Comparison of ENCODE assay signal across 18 cellular contexts in the genomic region with DNA sequence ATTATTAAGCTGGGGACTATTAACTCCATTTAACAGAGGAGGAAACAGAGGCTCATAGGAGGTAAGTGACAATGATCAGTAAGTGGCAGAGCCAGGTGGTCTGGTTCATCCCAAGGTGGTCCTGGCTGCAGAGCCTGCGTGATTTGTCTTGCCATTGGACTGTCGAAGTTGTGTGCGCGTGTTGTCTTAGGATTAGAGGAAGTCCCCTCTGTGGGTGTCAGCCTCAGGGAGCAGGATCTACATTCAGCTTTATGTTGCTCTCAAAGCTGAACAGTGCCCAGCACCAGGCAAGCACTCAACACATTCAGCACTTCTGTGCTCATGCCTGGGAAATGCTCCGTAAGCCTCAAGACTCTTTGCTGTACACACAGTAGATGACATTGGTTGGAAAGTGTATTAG.
DNase-seq lines count a peak whose midpoint lies in the region; ATAC-seq, FAIRE-seq and TF ChIP-seq lines count a peak whose summit lies in the region.
"Had no signal": no experiment of that assay in that cellular context is flagged by ENCODE, and none has a peak within 500 bp of the region (broad histone marks: within the 10 kb centered on the region; RNA-seq: fewer than 3 reads in every experiment).

No MANE protein-coding gene starts in this region.

- no peaks in the 10 kb centered on the region for H3F3A ChIP-seq in smooth muscle cell (ENCODE audit: low read depth)

- H3K27ac ChIP-seq in breast epithelium (no peak overlapping the region), keratinocyte (ENCODE audit: control insufficient read depth, insufficient read depth, low read length) (peak overlapping the region; percentile 44), smooth muscle cell (ENCODE audit: low read depth) (no peak overlapping the region)
- H3K27ac ChIP-seq: 22Rv1 had no signal

- H3K9me1 ChIP-seq in keratinocyte (ENCODE audit: control insufficient read depth, extremely low read depth, insufficient read depth, low read length): no peaks in the 10 kb centered on the region

- CTCF ChIA-PET in MCF 10A (lab: Yijun Ruan, JAX): interaction anchor here (0.6 kb wide), 1 partner anchor 18 kb away, joined by 4 read pairs; no protein-coding TSS in a partner anchor

- no peaks in the 10 kb centered on the region for H3K36me3 ChIP-seq in breast epithelium
- H3K36me3 ChIP-seq in keratinocyte (ENCODE audit: control insufficient read depth in 2 of 2, extremely low read depth in 1 of 2, insufficient read depth in 2 of 2, low read length in 2 of 2): no peaks in the 10 kb centered on the region
- H3K36me3 ChIP-seq in smooth muscle cell (ENCODE audit: low read depth): no peaks in the 10 kb centered on the region

- DNase-seq in MCF 10A (ENCODE audit: unreplicated experiment): no peak
- no peak for DNase-seq in breast epithelium (ENCODE audit: low spot score in 2 of 2)
- DNase-seq in ecto neural progenitor cell (ENCODE audit: low spot score): peak; percentile 23
- DNase-seq in keratinocyte (ENCODE audit: low read depth, low spot score): no peak
- DNase-seq in NCI-H226: no peak
- DNase-seq in NCI-H526 treated with DMSO at 0.1 percent for 48 hours (lab: John Stamatoyannopoulos, UW): no peak
- DNase-seq in smooth muscle cell (lab: John Stamatoyannopoulos, UW; ENCODE audit: unreplicated experiment): no peak
- DNase-seq: CD8-positive, alpha-beta T cell; COR-L47; DMS153; GF-D8; HCEC 1CT; HFFc6 had no signal

- H3K27ac Mint-ChIP-seq in MCF 10A (ENCODE audit: low read depth, unreplicated experiment): no peak overlapping the region
- H3K27ac Mint-ChIP-seq: CD14-positive monocyte; CD8-positive, alpha-beta T cell; HFFc6 had no signal

- ATAC-seq in activated CD4-positive, CD25-positive, alpha-beta regulatory T cell treated with anti-CD3 and anti-CD28 coated beads, Interleukin-2, amount 50 U/mL, for 24 hours: no peak
- ATAC-seq: CD8-positive, alpha-beta T cell had no signal

- no peak overlapping the region for H3K9ac ChIP-seq in keratinocyte (ENCODE audit: control insufficient read depth, extremely low read depth, insufficient read depth, low read length)
- no peak overlapping the region for H3K9ac ChIP-seq in smooth muscle cell (ENCODE audit: low read depth)

- WGBS in smooth muscle cell (ENCODE audit: low lambda C conversion rate): 84% methylated on average over 5 of the region's 5 CpGs

- POLR2A ChIA-PET in MCF 10A (lab: Yijun Ruan, JAX): no interaction called here

- H3K9me3 Mint-ChIP-seq in MCF 10A (ENCODE audit: unreplicated experiment): no peaks in the 10 kb centered on the region
- H3K9me3 Mint-ChIP-seq: CD8-positive, alpha-beta T cell; HFFc6 had no signal

- intact Hi-C loops in MCF 10A (cut with micrococcal nuclease) (no loop called here), breast epithelium (cut with DNase I; ENCODE audit: low total_unique reads) (no loop called here)

- H3K27me3 ChIP-seq in breast epithelium (no peaks in the 10 kb centered on the region), keratinocyte (ENCODE audit: control insufficient read depth, extremely low read depth, insufficient read depth, low read length) (no peaks in the 10 kb centered on the region), smooth muscle cell (ENCODE audit: low read depth) (no peaks in the 10 kb centered on the region)

- H3K4me1 ChIP-seq in breast epithelium (no peaks in the 10 kb centered on the region), keratinocyte (ENCODE audit: control insufficient read depth, extremely low read depth, insufficient read depth, low read length) (peaks cover 6% of the 10 kb centered on the region), smooth muscle cell (ENCODE audit: low read depth) (no peaks in the 10 kb centered on the region)

- TF ChIP-seq CTCF in MCF 10A (IDR thresholded peaks at IDR 0.05; ENCODE audit: unreplicated experiment): no peak
- no peak for TF ChIP-seq CTCF in breast epithelium (IDR thresholded peaks at IDR 0.05)
- TF ChIP-seq CTCF in keratinocyte (optimal IDR thresholded peaks at IDR 0.05 in 1 of 3, IDR thresholded peaks at IDR 0.05 in 1 of 3, conservative IDR thresholded peaks at IDR 0.05 in 1 of 3; ENCODE audit: extremely low read depth in 1 of 3, insufficient read depth in 2 of 3, low read length in 3 of 3): no peak
- TF ChIP-seq CTCF in smooth muscle cell (IDR thresholded peaks at IDR 0.05; ENCODE audit: borderline replicate concordance, insufficient read depth, poor library complexity, severe bottlenecking): no peak

- no peak for TF ChIP-seq POLR2A in breast epithelium (IDR thresholded peaks at IDR 0.05)

- H3K4me3 Mint-ChIP-seq in MCF 10A (ENCODE audit: unreplicated experiment): no peak overlapping the region
- H3K4me3 Mint-ChIP-seq: CD14-positive monocyte; CD8-positive, alpha-beta T cell; HFFc6 had no signal

- H3K9me3 ChIP-seq in breast epithelium: no peaks in the 10 kb centered on the region
- no peaks in the 10 kb centered on the region for H3K9me3 ChIP-seq in keratinocyte (ENCODE audit: control insufficient read depth, low read depth, low read length)
- H3K9me3 ChIP-seq in smooth muscle cell (replicated peaks; ENCODE audit: low read depth): no peaks in the 10 kb centered on the region

- H2AFZ ChIP-seq in keratinocyte (ENCODE audit: control insufficient read depth, low read length) (no peak overlapping the region), smooth muscle cell (ENCODE audit: low read depth) (no peak overlapping the region)

- no peaks in the 10 kb centered on the region for H3K27me3 Mint-ChIP-seq in MCF 10A (ENCODE audit: insufficient read depth, unreplicated experiment)

- H3K4me3 ChIP-seq in breast epithelium: no peak overlapping the region
- H3K4me3 ChIP-seq in keratinocyte (ENCODE audit: control insufficient read depth in 2 of 3, extremely low read depth in 1 of 3, insufficient read depth in 2 of 3, low read depth in 1 of 3, low read length in 3 of 3): no peak overlapping the region
- H3K4me3 ChIP-seq in smooth muscle cell: no peak overlapping the region

- FAIRE-seq in keratinocyte (lab: Jason Lieb, UNC): no peak
- FAIRE-seq: D721Med, H1 had no signal

- BruUV-seq in MCF 10A (replicated peaks; lab: Mats Ljungman, UMichigan): TSS peak; percentile 66

- H3K79me2 ChIP-seq in keratinocyte (ENCODE audit: control insufficient read depth, insufficient read depth, low read length): no peaks in the 10 kb centered on the region
- H3K79me2 ChIP-seq in smooth muscle cell (ENCODE audit: low read depth): no peaks in the 10 kb centered on the region

- H4K20me1 ChIP-seq in keratinocyte (ENCODE audit: control insufficient read depth, extremely low read depth, insufficient read depth, low read length) (no peaks in the 10 kb centered on the region), smooth muscle cell (ENCODE audit: low read depth) (no peaks in the 10 kb centered on the region)

- H3K36me3 Mint-ChIP-seq in MCF 10A (ENCODE audit: insufficient read depth, unreplicated experiment): no peaks in the 10 kb centered on the region
- H3K36me3 Mint-ChIP-seq: CD14-positive monocyte; CD8-positive, alpha-beta T cell had no signal

- no peak overlapping the region for H3K4me2 ChIP-seq in keratinocyte (ENCODE audit: control insufficient read depth, extremely low read depth, insufficient read depth, low read depth, low read length)
- no peak overlapping the region for H3K4me2 ChIP-seq in smooth muscle cell

- dilution Hi-C loops in keratinocyte (cut with MboI; ENCODE audit: extremely low pct_ligation_motif_present, low sequenced_read_pairs): no loop called here

- H3K4me1 Mint-ChIP-seq in MCF 10A (ENCODE audit: insufficient read depth, unreplicated experiment): no peaks in the 10 kb centered on the region
